25 cellular contexts compared by ENCODE assay signal in the genomic region with DNA sequence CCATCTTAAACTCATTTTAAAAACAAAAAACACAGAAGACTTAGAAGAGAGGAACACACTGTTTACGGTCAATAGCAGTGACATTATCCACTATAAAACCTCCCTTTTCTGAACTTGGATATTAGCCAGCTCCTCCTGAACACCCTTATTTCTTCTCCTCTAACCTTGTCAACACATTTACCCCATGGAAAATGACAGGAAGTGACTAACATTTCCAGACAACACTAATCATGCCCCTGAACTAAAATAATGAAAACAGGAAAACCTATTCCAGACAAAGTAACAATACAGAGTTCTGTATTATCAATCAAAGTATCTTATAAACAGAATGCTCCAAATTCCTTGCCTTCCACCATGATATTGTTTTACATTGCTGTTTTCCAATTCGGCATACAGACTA. TPM values are rescaled to one million over a fixed set of nuclear protein-coding genes. Genes with fewer than 3 reads are reported as not detected.
DNase-seq lines count a peak whose midpoint lies in the region; ATAC-seq, FAIRE-seq and TF ChIP-seq lines count a peak whose summit lies in the region.
"Had no signal": no experiment of that assay in that cellular context is flagged by ENCODE, and none has a peak within 500 bp of the region (broad histone marks: within the 10 kb centered on the region; RNA-seq: fewer than 3 reads in every experiment).

No MANE protein-coding gene starts in this region.

- H3K4me3 ChIP-seq in bronchial epithelial cell (ENCODE audit: low read depth, low read length) (no peak overlapping the region), heart right ventricle (no peak overlapping the region), Karpas-422 (ENCODE audit: low read length) (no peak overlapping the region)
- H3K4me3 ChIP-seq: suprapubic skin, uterus had no signal

- H3K9me2 ChIP-seq in Karpas-422 (replicated peaks; ENCODE audit: insufficient read depth, low read length): no peaks in the 10 kb centered on the region

- ATAC-seq in heart right ventricle: peak; percentile 37 to 83 (median 67)
- ATAC-seq: activated naive CD4-positive, alpha-beta T cell treated with anti-CD3 and anti-CD28 coated beads, Interleukin-2, amount 50 U/mL, for 72 hours; stimulated activated effector memory CD8-positive, alpha-beta T cell treated with anti-CD3 and anti-CD28 coated beads, Interleukin-12 subunit alpha, Interleukin-12 subunit beta, amount 100 ng/mL, for 72 hours had no signal

- H3K36me3 ChIP-seq in bronchial epithelial cell (ENCODE audit: control insufficient read depth, insufficient read depth, low read length) (peaks cover 5% of the 10 kb centered on the region), heart right ventricle (peaks cover 0 to 94% (median 40%) of the 10 kb centered on the region in 9 donors), Karpas-422 (ENCODE audit: insufficient read depth, low read length) (no peaks in the 10 kb centered on the region)
- H3K36me3 ChIP-seq: uterus had no signal

- FAIRE-seq in bronchial epithelial cell (lab: Jason Lieb, UNC): no peak
- FAIRE-seq: G401.6, kidney had no signal

- H3K27ac ChIP-seq in heart right ventricle (peak overlapping the region in 8 of 10 donors; percentile 26 to 74 (median 57)), Karpas-422 (ENCODE audit: low read length) (no peak overlapping the region)
- H3K27ac ChIP-seq: suprapubic skin had no signal

- no peak overlapping the region for H3K4me2 ChIP-seq in Karpas-422 (ENCODE audit: low read depth, low read length, poor library complexity, severe bottlenecking)

- TF ChIP-seq CTCF in bronchial epithelial cell (IDR thresholded peaks at IDR 0.05; ENCODE audit: insufficient read depth, low read length, severe bottlenecking): no peak
- TF ChIP-seq CTCF in heart right ventricle (IDR thresholded peaks at IDR 0.05): no peak

- DNase-seq in EL (peak; percentile 27), bronchial epithelial cell (ENCODE audit: low read depth) (peak; percentile 51), heart right ventricle (no peak), pulmonary artery endothelial cell (ENCODE audit: low read depth, low spot score) (peak; percentile 91), SKM-1 treated with dmso at 0.1 percent for 144 hours (lab: John Stamatoyannopoulos, UW; ENCODE audit: unreplicated experiment) (no peak), Karpas-422 (no peak), DMS79 (lab: John Stamatoyannopoulos, UW) (no peak)
- DNase-seq: activated CD4-positive, alpha-beta T cell treated with anti-CD3 and anti-CD28 coated beads, Interleukin-2, amount 50 U/mL, for 4 hours; activated CD4-positive, CD25-positive, alpha-beta regulatory T cell; activated CD8-positive, alpha-beta memory T cell treated with anti-CD3 and anti-CD28 coated beads, Interleukin-2, amount 50 U/mL, for 4 hours; aorta; CD4-positive, alpha-beta T cell; DMS 273 treated with DMSO at 0.1 percent for 48 hours; erythroblast; kidney; mammary epithelial cell; NCI-H2081 treated with DMSO at 0.1 percent for 48 hours; NCI-H446; NCI-H82; stimulated activated CD4-positive, alpha-beta T cell treated with anti-CD3 and anti-CD28 coated beads, Interleukin-2, amount 100 ng/mL, for 48 hours; uterus had no signal

- H3K9ac ChIP-seq in Karpas-422 (ENCODE audit: low read length): no peak overlapping the region

- WGBS in heart right ventricle, 2 donors: 58 to 66% methylated on average over 2 of the region's 2 CpGs

- no peaks in the 10 kb centered on the region for H4K20me1 ChIP-seq in Karpas-422 (ENCODE audit: insufficient read depth, low read depth, low read length)

- no peaks in the 10 kb centered on the region for H3K27me3 ChIP-seq in bronchial epithelial cell (ENCODE audit: control insufficient read depth, insufficient read depth, low read length)
- H3K27me3 ChIP-seq in heart right ventricle: no peaks in the 10 kb centered on the region
- no peaks in the 10 kb centered on the region for H3K27me3 ChIP-seq in Karpas-422 (ENCODE audit: low read length)
- H3K27me3 ChIP-seq: suprapubic skin, uterus had no signal

- H3K79me2 ChIP-seq in Karpas-422 (ENCODE audit: low read length): no peaks in the 10 kb centered on the region

- no peak overlapping the region for H2AFZ ChIP-seq in Karpas-422 (ENCODE audit: low read length)

- intact Hi-C loops in heart right ventricle (cut with DNase I): loop anchor here in 1 of 10 donors (10.0 kb wide), 1 partner anchor 96 kb away; no protein-coding TSS in a partner anchor

- no peaks in the 10 kb centered on the region for H3K9me3 ChIP-seq in heart right ventricle
- no peaks in the 10 kb centered on the region for H3K9me3 ChIP-seq in Karpas-422 (ENCODE audit: low read length)
- H3K9me3 ChIP-seq: suprapubic skin, uterus had no signal

- H3K4me1 ChIP-seq in heart right ventricle (peaks cover 0 to 45% (median 26%) of the 10 kb centered on the region in 9 donors), Karpas-422 (ENCODE audit: low read length) (no peaks in the 10 kb centered on the region)
- H3K4me1 ChIP-seq: suprapubic skin, uterus had no signal

RNA-seq across cellular contexts. Expression of a gene that starts 45.3 kb away (rescaled TPM):
- total RNA-seq in bronchial epithelial cell (1.3 and 4.7 TPM in 2 replicates), heart right ventricle (100 to 1,000 TPM in 7 of 10 donors, 10 to 100 TPM in 3; 82.5 to 173 (median 121) TPM), pulmonary artery endothelial cell (71.1 and 103 TPM in 2 replicates)
- 100 to 1,000 TPM in 1 of 2 donors, 10 to 100 TPM in 1; 81.2 to 194 TPM for polyA plus RNA-seq in heart right ventricle
- total RNA-seq in Karpas-422 (2014; rRNA removed; shearing (Covaris generic); ENCODE audit: low replicate concordance): not detected in 2 replicates
- total RNA-seq: activated naive CD4-positive, alpha-beta T cell treated with anti-CD3 and anti-CD28 coated beads, Interleukin-2, amount 50 U/mL, for 72 hours; CD4-positive, alpha-beta T cell had no signal

Comparison
In these comparisons a context has a peak if more than half of its experiments do, and no peak if none do; other contexts are left out.
1. DNase-seq: peak in EL (single experiment), bronchial epithelial cell (single experiment) and pulmonary artery endothelial cell (single experiment); none in heart right ventricle (0 of 2), SKM-1 treated with dmso at 0.1 percent for 144 hours (single experiment), Karpas-422 (single experiment) and DMS79 (single experiment).
2. RNA of a gene that starts 45.3 kb away (total RNA-seq): 82.5 to 173 TPM in heart right ventricle and 71.1 to 103 TPM in pulmonary artery endothelial cell; 1.3 to 4.7 TPM in bronchial epithelial cell and not detected in Karpas-422; every median in the first group is over 10 times any median in the second.